Comparison of ENCODE assay signal across 1 cellular context in the genomic region with DNA sequence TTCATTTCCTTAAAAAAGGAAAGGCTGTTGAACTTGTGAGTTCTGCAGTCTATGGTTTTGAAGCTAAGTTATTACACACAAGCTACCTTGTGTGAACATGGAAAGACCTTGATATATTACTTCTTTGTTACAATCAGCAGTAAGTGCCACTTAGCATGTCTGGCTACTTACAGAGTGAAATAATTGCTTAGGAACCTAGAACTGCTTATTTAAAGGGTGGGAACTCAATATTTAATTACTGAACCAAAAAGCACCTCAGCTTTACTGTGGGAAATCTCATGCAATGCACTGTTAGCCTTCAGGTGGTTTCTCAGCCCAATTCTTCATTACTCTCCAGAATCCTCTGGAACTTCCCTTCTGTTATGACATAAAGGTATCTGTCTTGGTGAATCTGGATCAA.
TF ChIP-seq lines count a peak whose summit lies in the region.

No MANE protein-coding gene starts in this region.

TF ChIP-seq in IMR-90, 13 proteins besides CTCF, POLR2A, EP300 and RAD21 (continued from another document):
- TF ChIP-seq RFX5 (IDR thresholded peaks at IDR 0.05; ENCODE audit: low read depth, low read length) (no peak), SMC3 (IDR thresholded peaks at IDR 0.05; ENCODE audit: low read depth, low read length) (no peak), MAZ (IDR thresholded peaks at IDR 0.05; ENCODE audit: borderline replicate concordance, low read depth, low read length) (no peak), FOS (IDR thresholded peaks at IDR 0.05; ENCODE audit: low read depth, low read length) (no peak), RCOR1 (IDR thresholded peaks at IDR 0.05; ENCODE audit: insufficient replicate concordance, low read length) (no peak), BHLHE40 (IDR thresholded peaks at IDR 0.05; ENCODE audit: low read depth, low read length) (no peak)
- TF ChIP-seq, protein P1, sequence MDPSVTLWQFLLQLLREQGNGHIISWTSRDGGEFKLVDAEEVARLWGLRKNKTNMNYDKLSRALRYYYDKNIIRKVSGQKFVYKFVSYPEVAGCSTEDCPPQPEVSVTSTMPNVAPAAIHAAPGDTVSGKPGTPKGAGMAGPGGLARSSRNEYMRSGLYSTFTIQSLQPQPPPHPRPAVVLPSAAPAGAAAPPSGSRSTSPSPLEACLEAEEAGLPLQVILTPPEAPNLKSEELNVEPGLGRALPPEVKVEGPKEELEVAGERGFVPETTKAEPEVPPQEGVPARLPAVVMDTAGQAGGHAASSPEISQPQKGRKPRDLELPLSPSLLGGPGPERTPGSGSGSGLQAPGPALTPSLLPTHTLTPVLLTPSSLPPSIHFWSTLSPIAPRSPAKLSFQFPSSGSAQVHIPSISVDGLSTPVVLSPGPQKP (IDR thresholded peaks at IDR 0.05; ENCODE audit: borderline replicate concordance, low read depth, low read length), result no peak
- TF ChIP-seq, protein P2, sequence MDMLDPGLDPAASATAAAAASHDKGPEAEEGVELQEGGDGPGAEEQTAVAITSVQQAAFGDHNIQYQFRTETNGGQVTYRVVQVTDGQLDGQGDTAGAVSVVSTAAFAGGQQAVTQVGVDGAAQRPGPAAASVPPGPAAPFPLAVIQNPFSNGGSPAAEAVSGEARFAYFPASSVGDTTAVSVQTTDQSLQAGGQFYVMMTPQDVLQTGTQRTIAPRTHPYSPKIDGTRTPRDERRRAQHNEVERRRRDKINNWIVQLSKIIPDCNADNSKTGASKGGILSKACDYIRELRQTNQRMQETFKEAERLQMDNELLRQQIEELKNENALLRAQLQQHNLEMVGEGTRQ (IDR thresholded peaks at IDR 0.05; ENCODE audit: low read depth, low read length), result no peak
